18 cellular contexts compared by ENCODE assay signal in genomic region chr10:9625266-9625776, GRCh38.
DNase-seq lines count a peak whose midpoint lies in the region; ATAC-seq and TF ChIP-seq lines count a peak whose summit lies in the region.
"Had no signal": no experiment of that assay in that cellular context is flagged by ENCODE, and none has a peak within 500 bp of the region (broad histone marks: within the 10 kb centered on the region; RNA-seq: fewer than 3 reads in every experiment).

No MANE protein-coding gene starts in this region.

- no peak overlapping the region for H3K4me3 Mint-ChIP-seq in chondrocyte (ENCODE audit: unreplicated experiment)
- H3K4me3 Mint-ChIP-seq: CD14-positive monocyte; CD8-positive, alpha-beta T cell; GM23338; HFFc6; IgD-negative memory B cell had no signal

- H3K36me3 Mint-ChIP-seq in chondrocyte (ENCODE audit: low read depth), result no peaks in the 10 kb centered on the region
- H3K36me3 Mint-ChIP-seq: CD14-positive monocyte; CD8-positive, alpha-beta T cell; IgD-negative memory B cell had no signal

- H3K27me3 Mint-ChIP-seq in chondrocyte (ENCODE audit: low read depth), result no peaks in the 10 kb centered on the region
- H3K27me3 Mint-ChIP-seq: IgD-negative memory B cell had no signal

- peak overlapping the region; percentile 24 for H3K27ac Mint-ChIP-seq in chondrocyte (ENCODE audit: unreplicated experiment)
- H3K27ac Mint-ChIP-seq: CD14-positive monocyte; CD8-positive, alpha-beta T cell; GM23338; HFFc6; IgD-negative memory B cell had no signal

- peaks cover 6% of the 10 kb centered on the region for H3K9me3 Mint-ChIP-seq in chondrocyte (ENCODE audit: low read depth)
- H3K9me3 Mint-ChIP-seq: GM23338 had no signal

- DNase-seq in HCEC 1CT (peak; percentile 33), chondrocyte (ENCODE audit: low spot score) (no peak), hepatic stellate cell (ENCODE audit: low spot score) (peak; percentile 3), putamen (ENCODE audit: low spot score) (peak; percentile 24)
- DNase-seq: Caco-2; CD8-positive, alpha-beta T cell; DND-41; GF-D8; HFFc6; KG1 had no signal

- ATAC-seq in GM19463 (IDR thresholded peaks at IDR 0.05; ENCODE audit: unreplicated experiment) (no peak), HG03460 (IDR thresholded peaks at IDR 0.05; ENCODE audit: unreplicated experiment) (no peak), HG03571 (IDR thresholded peaks at IDR 0.05; ENCODE audit: unreplicated experiment) (no peak), GM21528 (IDR thresholded peaks at IDR 0.05; ENCODE audit: low FRiP score, unreplicated experiment) (no peak)
- ATAC-seq: A549; CD8-positive, alpha-beta T cell; GM23338 had no signal

- H3K4me1 Mint-ChIP-seq in chondrocyte (ENCODE audit: low read depth), result peaks cover 20% of the 10 kb centered on the region
- H3K4me1 Mint-ChIP-seq: CD14-positive monocyte, IgD-negative memory B cell had no signal

- no peak for TF ChIP-seq CTCF in chondrocyte (IDR thresholded peaks at IDR 0.05)
